1 cellular context compared by ENCODE assay signal in the genomic region with DNA sequence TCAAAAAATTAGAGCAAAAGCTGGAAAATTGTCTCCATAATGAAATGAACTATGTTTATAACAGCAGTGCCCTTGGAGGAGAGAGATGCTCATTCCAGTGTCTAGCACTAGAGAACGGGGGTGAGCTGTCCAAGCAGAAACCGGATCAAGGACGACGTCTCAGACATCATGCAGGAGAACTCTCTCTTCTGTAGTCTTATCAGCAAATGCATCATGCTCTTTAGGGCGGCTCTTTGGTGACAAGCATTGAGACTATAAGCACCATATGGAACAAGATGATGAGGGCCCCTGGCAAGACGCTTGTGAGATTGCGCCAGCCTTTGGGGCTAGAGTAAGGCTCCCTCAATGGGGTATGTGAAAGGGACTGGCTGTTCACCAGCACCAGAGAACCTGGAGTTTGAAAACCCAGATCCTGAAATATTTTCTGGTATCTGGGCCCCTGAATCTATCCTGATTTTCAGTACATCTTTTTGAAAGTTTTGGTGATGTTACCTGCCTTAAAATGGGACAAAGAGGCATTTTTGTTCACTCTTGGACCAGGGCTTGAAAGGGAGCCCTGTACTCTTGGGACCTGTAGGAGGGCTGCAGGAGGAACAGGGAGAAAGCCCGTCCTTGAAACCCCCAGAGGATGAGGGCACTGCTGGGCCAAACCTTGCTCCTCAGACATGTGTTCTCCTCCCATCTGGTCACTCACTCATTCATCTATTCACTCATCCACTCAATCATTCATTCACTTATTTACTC.
TF ChIP-seq lines count a peak whose summit lies in the region.

No MANE protein-coding gene starts in this region.

TF ChIP-seq in HepG2, 621 proteins besides CTCF, POLR2A, EP300 and RAD21 (continued from another document):
- no peak for TF ChIP-seq ZBTB40 (IDR thresholded peaks at IDR 0.05)
- TF ChIP-seq ZBTB40 (CRISPR knock-in tag; IDR thresholded peaks at IDR 0.05), result no peak
- no peak for TF ChIP-seq HNRNPK (IDR thresholded peaks at IDR 0.05; ENCODE audit: low read depth, low read length, poor library complexity, severe bottlenecking)
- no peak for TF ChIP-seq ZNF800 (CRISPR knock-in tag; IDR thresholded peaks at IDR 0.05)
TF ChIP-seq in HepG2: peak in this region for 0.
